ENCODE assay signal across 37 cellular contexts in the genomic region with DNA sequence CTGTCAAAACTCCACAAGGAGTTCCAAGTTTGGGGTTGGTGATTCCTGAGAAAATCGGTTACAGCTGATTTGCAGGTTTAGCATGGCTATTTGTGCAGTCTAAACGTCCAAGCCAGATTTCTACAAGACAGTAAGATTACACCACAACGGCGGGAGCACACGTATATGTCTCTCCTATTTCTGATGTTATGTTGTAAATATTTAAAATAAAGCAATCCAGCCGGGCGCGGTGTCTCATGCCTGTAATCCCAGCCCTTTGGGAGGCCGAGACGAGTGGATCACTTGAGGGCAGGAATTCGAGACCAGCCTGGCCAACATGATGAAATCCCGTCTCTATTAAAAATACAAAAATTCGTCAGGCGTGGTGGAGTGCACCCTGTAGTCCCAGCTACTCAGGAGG.
"Had no signal": no experiment of that assay in that cellular context is flagged by ENCODE, and none has a peak within 500 bp of the region (broad histone marks: within the 10 kb centered on the region; RNA-seq: fewer than 3 reads in every experiment).

No MANE protein-coding gene starts in this region.

- H3K9me3 Mint-ChIP-seq: activated CD4-positive, alpha-beta memory T cell treated with anti-CD3 and anti-CD28 coated beads, Interleukin-2, amount 10 ng/mL, durations not matched to agents 7 days and 5 days; activated CD4-positive, alpha-beta T cell treated with anti-CD3 and anti-CD28 coated beads, Interleukin-2, amount 10 ng/mL, durations not matched to agents 7 days and 5 days; activated naive CD4-positive, alpha-beta T cell treated with anti-CD3 and anti-CD28 coated beads, Interleukin-2, amount 10 ng/mL, durations not matched to agents 7 days and 5 days; activated naive CD4-positive, alpha-beta T cell treated with anti-CD3 and anti-CD28 coated beads, Interleukin-2, amount 50 U/mL, for 72 hours; activated naive CD8-positive, alpha-beta T cell treated with anti-CD3 and anti-CD28 coated beads, Interleukin-2, amount 10 ng/mL, durations not matched to agents 7 days and 5 days; activated T-cell treated with anti-CD3 and anti-CD28 coated beads, Interleukin-2, amount 50 U/mL, for 24 hours; activated T-cell treated with anti-CD3 and anti-CD28 coated beads, Interleukin-2, amount 50 U/mL, for 72 hours; brain; dendritic cell treated with granulocyte-macrophage colony-stimulating factor and Interleukin-4, amounts not matched to agents 40 ng/mL and 50 ng/mL, for 4 days; T-cell; T-helper 1 cell treated with Interleukin-12 subunit alpha and Interleukin-12 subunit beta and Interleukin-4 antibody, amounts not matched to agents 30 μg/mL and 1 μg/mL, for 36 hours; T-helper 2 cell treated with Interferon-gamma antibody and Interleukin-4, amounts not matched to agents 5 μg/mL and 100 μg/mL, for 36 hours had no signal

- H3K4me1 ChIP-seq: ascending aorta, breast epithelium, colonic mucosa, esophagus squamous epithelium, heart left ventricle had no signal

- H3K4me3 ChIP-seq: ascending aorta, breast epithelium, cardiac muscle cell, colonic mucosa, dorsolateral prefrontal cortex, esophagus squamous epithelium, heart left ventricle had no signal

- H3K27ac ChIP-seq: ascending aorta, breast epithelium, cardiac muscle cell, colonic mucosa, dorsolateral prefrontal cortex, esophagus squamous epithelium, heart left ventricle, WERI-Rb-1 had no signal

- H3K9me3 ChIP-seq: ascending aorta, breast epithelium, colonic mucosa, esophagus squamous epithelium, heart left ventricle had no signal

- H3K36me3 Mint-ChIP-seq: activated naive CD4-positive, alpha-beta T cell treated with anti-CD3 and anti-CD28 coated beads, Interleukin-2, amount 10 ng/mL, durations not matched to agents 7 days and 5 days; activated naive CD4-positive, alpha-beta T cell treated with anti-CD3 and anti-CD28 coated beads, Interleukin-2, amount 50 U/mL, for 72 hours; activated naive CD8-positive, alpha-beta T cell treated with anti-CD3 and anti-CD28 coated beads, Interleukin-2, amount 10 ng/mL, durations not matched to agents 7 days and 5 days; brain; T-cell had no signal

- ATAC-seq: activated CD4-positive, alpha-beta T cell treated with anti-CD3 and anti-CD28 coated beads for 36 hours; activated naive CD4-positive, alpha-beta T cell treated with anti-CD3 and anti-CD28 coated beads, Interleukin-2, amount 50 U/mL, for 72 hours; activated T-cell treated with anti-CD3 and anti-CD28 coated beads, Interleukin-2, amount 50 U/mL, for 72 hours; heart left ventricle; T-cell had no signal

- FAIRE-seq: frontal cortex had no signal

- H3K4me1 Mint-ChIP-seq: activated CD4-positive, alpha-beta memory T cell treated with anti-CD3 and anti-CD28 coated beads, Interleukin-2, amount 10 ng/mL, durations not matched to agents 7 days and 5 days; activated CD4-positive, alpha-beta T cell treated with anti-CD3 and anti-CD28 coated beads for 36 hours; activated CD4-positive, alpha-beta T cell treated with anti-CD3 and anti-CD28 coated beads, Interleukin-2, amount 10 ng/mL, durations not matched to agents 7 days and 5 days; activated naive CD4-positive, alpha-beta T cell treated with anti-CD3 and anti-CD28 coated beads, Interleukin-2, amount 10 ng/mL, durations not matched to agents 7 days and 5 days; activated naive CD8-positive, alpha-beta T cell treated with anti-CD3 and anti-CD28 coated beads, Interleukin-2, amount 10 ng/mL, durations not matched to agents 7 days and 5 days; T-cell had no signal

- H3K36me3 ChIP-seq: ascending aorta, breast epithelium, cardiac muscle cell, colonic mucosa, esophagus squamous epithelium, heart left ventricle, WERI-Rb-1 had no signal

- H3K27me3 ChIP-seq: ascending aorta, breast epithelium, colonic mucosa had no signal

- H3K27ac Mint-ChIP-seq: activated CD4-positive, alpha-beta memory T cell treated with anti-CD3 and anti-CD28 coated beads, Interleukin-2, amount 10 ng/mL, durations not matched to agents 7 days and 5 days; activated CD4-positive, alpha-beta T cell treated with anti-CD3 and anti-CD28 coated beads for 36 hours; activated CD4-positive, alpha-beta T cell treated with anti-CD3 and anti-CD28 coated beads, Interleukin-2, amount 10 ng/mL, durations not matched to agents 7 days and 5 days; activated naive CD4-positive, alpha-beta T cell treated with anti-CD3 and anti-CD28 coated beads, Interleukin-2, amount 10 ng/mL, durations not matched to agents 7 days and 5 days; activated naive CD4-positive, alpha-beta T cell treated with anti-CD3 and anti-CD28 coated beads, Interleukin-2, amount 50 U/mL, for 72 hours; activated naive CD8-positive, alpha-beta T cell treated with anti-CD3 and anti-CD28 coated beads, Interleukin-2, amount 10 ng/mL, durations not matched to agents 7 days and 5 days; activated T-cell treated with anti-CD3 and anti-CD28 coated beads, Interleukin-2, amount 50 U/mL, for 24 hours; activated T-cell treated with anti-CD3 and anti-CD28 coated beads, Interleukin-2, amount 50 U/mL, for 72 hours; brain; dendritic cell treated with granulocyte-macrophage colony-stimulating factor and Interleukin-4, amounts not matched to agents 40 ng/mL and 50 ng/mL, for 4 days; T-cell; T-helper 1 cell treated with Interleukin-12 subunit alpha and Interleukin-12 subunit beta and Interleukin-4 antibody, amounts not matched to agents 30 μg/mL and 1 μg/mL, for 36 hours; T-helper 2 cell treated with Interferon-gamma antibody and Interleukin-4, amounts not matched to agents 5 μg/mL and 100 μg/mL, for 36 hours had no signal

- DNase-seq: activated CD4-positive, alpha-beta memory T cell treated with anti-CD3 and anti-CD28 coated beads, Interleukin-2, amount 10 ng/mL, durations not matched to agents 7 days and 5 days; activated CD4-positive, alpha-beta T cell treated with anti-CD3 and anti-CD28 coated beads for 36 hours; activated CD4-positive, alpha-beta T cell treated with anti-CD3 and anti-CD28 coated beads, Interleukin-2, amount 10 ng/mL, durations not matched to agents 7 days and 5 days; activated CD4-positive, alpha-beta T cell treated with anti-CD3 and anti-CD28 coated beads, Interleukin-2, amount 50 U/mL, for 4 hours; activated CD4-positive, CD25-positive, alpha-beta regulatory T cell; activated CD4-positive, CD25-positive, alpha-beta regulatory T cell treated with anti-CD3 and anti-CD28 coated beads, Interleukin-2, amount 50 U/mL, for 72 hours; activated CD8-positive, alpha-beta memory T cell treated with anti-CD3 and anti-CD28 coated beads, Interleukin-2, amount 50 U/mL, for 48 hours; activated gamma-delta T cell; activated naive CD4-positive, alpha-beta T cell; activated naive CD4-positive, alpha-beta T cell treated with anti-CD3 and anti-CD28 coated beads, Interleukin-2, amount 10 ng/mL, durations not matched to agents 7 days and 5 days; activated naive CD8-positive, alpha-beta T cell treated with anti-CD3 and anti-CD28 coated beads, Interleukin-2, amount 10 ng/mL, durations not matched to agents 7 days and 5 days; activated T-cell treated with anti-CD3 and anti-CD28 coated beads for 4 hours; activated T-cell treated with anti-CD3 and anti-CD28 coated beads, Interleukin-2, amount 50 U/mL, for 24 hours; activated T-cell treated with anti-CD3 and anti-CD28 coated beads, Interleukin-2, amount 50 U/mL, for 72 hours; central memory CD4-positive, alpha-beta T cell; cerebellar nuclear complex; colonic mucosa; dorsolateral prefrontal cortex; effector memory CD4-positive, alpha-beta T cell; erythroblast; esophagus squamous epithelium; foreskin fibroblast; glutamatergic neuron; heart left ventricle; SW 1271; T-cell; T1000; WERI-Rb-1 had no signal

- H3K4me3 Mint-ChIP-seq: activated CD4-positive, alpha-beta memory T cell treated with anti-CD3 and anti-CD28 coated beads, Interleukin-2, amount 10 ng/mL, durations not matched to agents 7 days and 5 days; activated CD4-positive, alpha-beta T cell treated with anti-CD3 and anti-CD28 coated beads for 36 hours; activated CD4-positive, alpha-beta T cell treated with anti-CD3 and anti-CD28 coated beads, Interleukin-2, amount 10 ng/mL, durations not matched to agents 7 days and 5 days; activated naive CD4-positive, alpha-beta T cell treated with anti-CD3 and anti-CD28 coated beads, Interleukin-2, amount 10 ng/mL, durations not matched to agents 7 days and 5 days; activated naive CD8-positive, alpha-beta T cell treated with anti-CD3 and anti-CD28 coated beads, Interleukin-2, amount 10 ng/mL, durations not matched to agents 7 days and 5 days; activated T-cell treated with anti-CD3 and anti-CD28 coated beads, Interleukin-2, amount 50 U/mL, for 24 hours; activated T-cell treated with anti-CD3 and anti-CD28 coated beads, Interleukin-2, amount 50 U/mL, for 72 hours; brain; dendritic cell treated with granulocyte-macrophage colony-stimulating factor and Interleukin-4, amounts not matched to agents 40 ng/mL and 50 ng/mL, for 4 days; T-cell; T-helper 1 cell treated with Interleukin-12 subunit alpha and Interleukin-12 subunit beta and Interleukin-4 antibody, amounts not matched to agents 30 μg/mL and 1 μg/mL, for 36 hours; T-helper 2 cell treated with Interferon-gamma antibody and Interleukin-4, amounts not matched to agents 5 μg/mL and 100 μg/mL, for 36 hours had no signal
